Comparison of ENCODE assay signal across 21 cellular contexts in genomic region chr17:49915260-49915659, GRCh38. TPM values are rescaled to one million over a fixed set of nuclear protein-coding genes. Genes with fewer than 3 reads are reported as not detected.
"Had no signal": no experiment of that assay in that cellular context is flagged by ENCODE, and none has a peak within 500 bp of the region (broad histone marks: within the 10 kb centered on the region; RNA-seq: fewer than 3 reads in every experiment).

No MANE protein-coding gene starts in this region.

- H3K4me3 Mint-ChIP-seq: activated CD4-positive, alpha-beta T cell treated with anti-CD3 and anti-CD28 coated beads for 36 hours; activated CD8-positive, alpha-beta T cell treated with anti-CD3 and anti-CD28 coated beads, Interleukin-2, amount 10 ng/mL, durations not matched to agents 7 days and 5 days; activated naive CD8-positive, alpha-beta T cell treated with anti-CD3 and anti-CD28 coated beads, Interleukin-2, amount 10 ng/mL, durations not matched to agents 7 days and 5 days had no signal

- H3K9me3 ChIP-seq: breast epithelium had no signal

- H3K36me3 ChIP-seq: breast epithelium had no signal

- H3K36me3 Mint-ChIP-seq: activated naive CD8-positive, alpha-beta T cell treated with anti-CD3 and anti-CD28 coated beads, Interleukin-2, amount 10 ng/mL, durations not matched to agents 7 days and 5 days had no signal

- H3K27ac Mint-ChIP-seq: activated CD4-positive, alpha-beta T cell treated with anti-CD3 and anti-CD28 coated beads for 36 hours; activated CD8-positive, alpha-beta T cell treated with anti-CD3 and anti-CD28 coated beads, Interleukin-2, amount 10 ng/mL, durations not matched to agents 7 days and 5 days; activated naive CD8-positive, alpha-beta T cell treated with anti-CD3 and anti-CD28 coated beads, Interleukin-2, amount 10 ng/mL, durations not matched to agents 7 days and 5 days had no signal

- H3K4me1 ChIP-seq: breast epithelium had no signal

- H3K9me3 Mint-ChIP-seq: activated naive CD8-positive, alpha-beta T cell treated with anti-CD3 and anti-CD28 coated beads, Interleukin-2, amount 10 ng/mL, durations not matched to agents 7 days and 5 days had no signal

- DNase-seq: activated CD4-positive, alpha-beta T cell treated with anti-CD3 and anti-CD28 coated beads for 36 hours; activated CD4-positive, alpha-beta T cell treated with anti-CD3 and anti-CD28 coated beads, Interleukin-2, amount 50 U/mL, for 1 hour; activated CD8-positive, alpha-beta memory T cell treated with anti-CD3 and anti-CD28 coated beads, Interleukin-2, amount 50 U/mL, for 48 hours; activated CD8-positive, alpha-beta T cell treated with anti-CD3 and anti-CD28 coated beads, Interleukin-2, amount 10 ng/mL, durations not matched to agents 7 days and 5 days; activated naive CD4-positive, alpha-beta T cell treated with anti-CD3 and anti-CD28 coated beads, Interleukin-2, amount 50 U/mL, for 16 hours; activated naive CD8-positive, alpha-beta T cell treated with anti-CD3 and anti-CD28 coated beads, Interleukin-2, amount 10 ng/mL, durations not matched to agents 7 days and 5 days; activated T-cell treated with anti-CD3 and anti-CD28 coated beads, Interleukin-2, amount 50 U/mL, for 1 hour; aorta; central memory CD4-positive, alpha-beta T cell; KG1; NCI-H1105; NCI-H1436; NCI-H187; NCI-H2081; NCI-H510A treated with DMSO at 0.1 percent for 48 hours; SIG-M5; T-helper 1 cell had no signal

- H3K4me3 ChIP-seq: breast epithelium, SK-N-MC had no signal

- H3K27ac ChIP-seq: breast epithelium, SK-N-MC, VCaP had no signal

RNA-seq across cellular contexts. Expression of gene DLX4, which starts 53.7 kb away (rescaled TPM):
- total RNA-seq: activated CD8-positive, alpha-beta T cell treated with anti-CD3 and anti-CD28 coated beads, Interleukin-2, amount 10 ng/mL, durations not matched to agents 7 days and 5 days; RPMI7951 had no signal
